Comparison of ENCODE assay signal across 8 cellular contexts in genomic region chrX:43750248-43750676, GRCh38.
A peak's percentile ranks its signal among the peaks of the same experiment; 100 is the strongest.
DNase-seq lines count a peak whose midpoint lies in the region; ATAC-seq, FAIRE-seq and TF ChIP-seq lines count a peak whose summit lies in the region.

No MANE protein-coding gene starts in this region.

- H3K4me1 ChIP-seq in endothelial cell of umbilical vein (ENCODE audit: control insufficient read depth, extremely low read depth, insufficient read depth, low read length): no peaks in the 10 kb centered on the region

- H3K36me3 ChIP-seq in endothelial cell of umbilical vein (ENCODE audit: control insufficient read depth in 2 of 2, extremely low read depth in 1 of 2, insufficient read depth in 2 of 2, low read length in 2 of 2): no peaks in the 10 kb centered on the region

- H3K9me3 ChIP-seq in AG04450 (ENCODE audit: control insufficient read depth, insufficient read depth, low read length): no peaks in the 10 kb centered on the region
- H3K9me3 ChIP-seq in endothelial cell of umbilical vein (replicated peaks; ENCODE audit: control insufficient read depth, insufficient read depth, low read length): no peaks in the 10 kb centered on the region

- H3K9ac ChIP-seq in endothelial cell of umbilical vein (replicated peaks; ENCODE audit: extremely low read depth, insufficient read depth, low read length): no peak overlapping the region

- BruUV-seq in endothelial cell of umbilical vein (replicated peaks; lab: Mats Ljungman, UMichigan): no TSS peak

- intact Hi-C loops in endothelial cell of umbilical vein (cut with micrococcal nuclease): loop anchor here (1.0 kb wide), 3 partner anchors 96 to 401 kb away; no protein-coding TSS in a partner anchor

- FAIRE-seq in endothelial cell of umbilical vein (lab: Jason Lieb, UNC): peak; percentile 91

- no peaks in the 10 kb centered on the region for H3K9me3 Mint-ChIP-seq in activated CD8-positive, alpha-beta T cell treated with anti-CD3 and anti-CD28 coated beads, Interleukin-2, amount 10 ng/mL, durations not matched to agents 7 days and 5 days (ENCODE audit: insufficient read depth)

- no peaks in the 10 kb centered on the region for H3K9me1 ChIP-seq in endothelial cell of umbilical vein (replicated peaks; ENCODE audit: control insufficient read depth, extremely low read depth, insufficient read depth, low read length)

- no peaks in the 10 kb centered on the region for H3K79me2 ChIP-seq in endothelial cell of umbilical vein (ENCODE audit: control insufficient read depth, insufficient read depth, low read length)

- no peak overlapping the region for H2AFZ ChIP-seq in endothelial cell of umbilical vein (ENCODE audit: low read depth, low read length)

- H3K27ac Mint-ChIP-seq in activated CD8-positive, alpha-beta T cell treated with anti-CD3 and anti-CD28 coated beads, Interleukin-2, amount 10 ng/mL, durations not matched to agents 7 days and 5 days: no peak overlapping the region

- no peaks in the 10 kb centered on the region for H3K36me3 Mint-ChIP-seq in activated CD8-positive, alpha-beta T cell treated with anti-CD3 and anti-CD28 coated beads, Interleukin-2, amount 10 ng/mL, durations not matched to agents 7 days and 5 days (ENCODE audit: low read depth)

- ATAC-seq in GM18861 (IDR thresholded peaks at IDR 0.05; ENCODE audit: unreplicated experiment): peak; percentile 80
- ATAC-seq in HG03521 (IDR thresholded peaks at IDR 0.05; ENCODE audit: unreplicated experiment): peak; percentile 56
- peak; percentile 60 for ATAC-seq in activated CD8-positive, alpha-beta T cell treated with anti-CD3 and anti-CD28 coated beads, Interleukin-2, amount 10 ng/mL, durations not matched to agents 7 days and 5 days

- peak; percentile 1 for DNase-seq in AG04450 (ENCODE audit: low read depth, low spot score)
- DNase-seq in NCI-H748 treated with DMSO at 0.1 percent for 48 hours (lab: John Stamatoyannopoulos, UW): peak; percentile 60
- peak; percentile 51 for DNase-seq in activated CD8-positive, alpha-beta T cell treated with anti-CD3 and anti-CD28 coated beads, Interleukin-2, amount 10 ng/mL, durations not matched to agents 7 days and 5 days
- DNase-seq in endothelial cell of umbilical vein (ENCODE audit: low read depth, low spot score): peak; percentile 57
- peak; percentile 59 for DNase-seq in myocyte (ENCODE audit: low read depth)
- peak; percentile 23 for DNase-seq in stromal cell of bone marrow (ENCODE audit: low read depth)

- CTCF ChIA-PET in AG04450 (lab: Charles Lee): interaction anchor here (0.5 to 3.0 kb wide), 5 partner anchors 12 to 396 kb away, joined by 3 to 32 read pairs (median 4); no protein-coding TSS in a partner anchor
- CTCF ChIA-PET in activated CD8-positive, alpha-beta T cell treated with anti-CD3 and anti-CD28 coated beads, Interleukin-2, amount 10 ng/mL, durations not matched to agents 7 days and 5 days (lab: Charles Lee): interaction anchor here (0.7 to 5.3 kb wide), 7 partner anchors 10 to 200 kb away, joined by 3 to 23 read pairs (median 9); no protein-coding TSS in a partner anchor
- CTCF ChIA-PET in endothelial cell of umbilical vein (lab: Charles Lee): interaction anchor here (0.5 to 3.1 kb wide), 27 partner anchors 8 to 1969 kb away, joined by 3 to 81 read pairs (median 5); partner anchors contain the start of gene MAOA

- no peak for TF ChIP-seq POLR2A in endothelial cell of umbilical vein (IDR thresholded peaks at IDR 0.05; ENCODE audit: low read depth, low read length)

- H3K4me2 ChIP-seq in endothelial cell of umbilical vein (ENCODE audit: insufficient read depth, low read length): no peak overlapping the region

- H3K27ac ChIP-seq in AG04450 (ENCODE audit: low read depth, low read length): no peak overlapping the region
- H3K27ac ChIP-seq in endothelial cell of umbilical vein (ENCODE audit: insufficient read depth, low read depth, low read length): no peak overlapping the region

- TF ChIP-seq CTCF in AG04450 (IDR thresholded peaks at IDR 0.05; ENCODE audit: low read depth, low read length) (peak; percentile 42), endothelial cell of umbilical vein (IDR thresholded peaks at IDR 0.05; ENCODE audit: extremely low read depth in 1 of 2, insufficient read depth in 1 of 2, low read depth in 1 of 2, low read length in 2 of 2) (peak; percentile 17 to 20)

- H3K4me3 ChIP-seq in AG04450 (ENCODE audit: low read depth, low read length) (no peak overlapping the region), endothelial cell of umbilical vein (replicated peaks in 1 of 3; ENCODE audit: insufficient read depth in 1 of 3, low read depth in 1 of 3, low read length in 3 of 3) (no peak overlapping the region)

- H4K20me1 ChIP-seq in endothelial cell of umbilical vein (replicated peaks; ENCODE audit: control insufficient read depth, extremely low read depth, insufficient read depth, low read length): no peaks in the 10 kb centered on the region

- H3K4me1 Mint-ChIP-seq in activated CD8-positive, alpha-beta T cell treated with anti-CD3 and anti-CD28 coated beads, Interleukin-2, amount 10 ng/mL, durations not matched to agents 7 days and 5 days (ENCODE audit: low read depth): peaks cover 8% of the 10 kb centered on the region

- no peaks in the 10 kb centered on the region for H3K27me3 ChIP-seq in AG04450 (ENCODE audit: control insufficient read depth, insufficient read depth, low read length)
- H3K27me3 ChIP-seq in endothelial cell of umbilical vein (ENCODE audit: control insufficient read depth in 2 of 2, insufficient read depth in 2 of 2, low read length in 2 of 2): no peaks in the 10 kb centered on the region

- H3K27me3 Mint-ChIP-seq in activated CD8-positive, alpha-beta T cell treated with anti-CD3 and anti-CD28 coated beads, Interleukin-2, amount 10 ng/mL, durations not matched to agents 7 days and 5 days (ENCODE audit: low read depth): no peaks in the 10 kb centered on the region

- dilution Hi-C loops in endothelial cell of umbilical vein (cut with MboI; ENCODE audit: extremely low pct_ligation_motif_present, low sequenced_read_pairs): no loop called here

- POLR2A ChIA-PET in AG04450 (lab: Yijun Ruan, JAX): no interaction called here
- POLR2A ChIA-PET in activated CD8-positive, alpha-beta T cell treated with anti-CD3 and anti-CD28 coated beads, Interleukin-2, amount 10 ng/mL, durations not matched to agents 7 days and 5 days (lab: Charles Lee): no interaction called here
- POLR2A ChIA-PET in endothelial cell of umbilical vein (lab: Charles Lee): no interaction called here

- H3K4me3 Mint-ChIP-seq in activated CD8-positive, alpha-beta T cell treated with anti-CD3 and anti-CD28 coated beads, Interleukin-2, amount 10 ng/mL, durations not matched to agents 7 days and 5 days: no peak overlapping the region

TF ChIP-seq in endothelial cell of umbilical vein, 7 proteins besides CTCF, POLR2A, EP300 and RAD21:
- TF ChIP-seq GATA2 (IDR thresholded peaks at IDR 0.05; ENCODE audit: insufficient read depth, insufficient read length, low read depth, low read length): no peak
- no peak for TF ChIP-seq MAX (IDR thresholded peaks at IDR 0.05; ENCODE audit: insufficient read depth, insufficient read length)
- TF ChIP-seq MYC (IDR thresholded peaks at IDR 0.05; ENCODE audit: low read depth, low read length): no peak
- TF ChIP-seq EZH2 (IDR thresholded peaks at IDR 0.05; ENCODE audit: borderline replicate concordance, low read depth, low read length, severe bottlenecking): no peak
- TF ChIP-seq POLR2AphosphoS5 (IDR thresholded peaks at IDR 0.05; ENCODE audit: insufficient read depth, low read depth, low read length): no peak
- no peak for TF ChIP-seq JUN (IDR thresholded peaks at IDR 0.05; ENCODE audit: borderline replicate concordance, insufficient read depth, insufficient read length, low read depth)
- no peak for TF ChIP-seq FOS (IDR thresholded peaks at IDR 0.05; ENCODE audit: borderline replicate concordance, insufficient read depth, low read length)

Comparison
In these comparisons a context has a peak if more than half of its experiments do, and no peak if none do; other contexts are left out.
1. DNase-seq: peak in every context shown above with its lines; median percentile 60 in NCI-H748 treated with DMSO at 0.1 percent for 48 hours; 59 in myocyte; 57 in endothelial cell of umbilical vein; 51 in activated CD8-positive, alpha-beta T cell treated with anti-CD3 and anti-CD28 coated beads, Interleukin-2, amount 10 ng/mL, durations not matched to agents 7 days and 5 days; 23 in stromal cell of bone marrow; 1 in AG04450.